Comparison of ENCODE assay signal across 25 cellular contexts in genomic region chr9:31013371-31013770, GRCh38.
DNase-seq lines count a peak whose midpoint lies in the region; FAIRE-seq and TF ChIP-seq lines count a peak whose summit lies in the region.
"Had no signal": no experiment of that assay in that cellular context is flagged by ENCODE, and none has a peak within 500 bp of the region (broad histone marks: within the 10 kb centered on the region; RNA-seq: fewer than 3 reads in every experiment).

No MANE protein-coding gene starts in this region.

- no peak for TF ChIP-seq CTCF in astrocyte of the cerebellum (IDR thresholded peaks at IDR 0.05; ENCODE audit: low read depth, low read length, missing control alignments)

- no peak overlapping the region for H3K4me3 ChIP-seq in astrocyte of the cerebellum (ENCODE audit: low read depth, low read length)
- H3K4me3 ChIP-seq: A549, BLaER1, GM12878 had no signal

- peak; percentile 31 for DNase-seq in NCI-H1105 treated with DMSO at 0.1 percent for 48 hours (lab: John Stamatoyannopoulos, UW)
- no peak for DNase-seq in NCI-H1105 (lab: John Stamatoyannopoulos, UW)
- DNase-seq in astrocyte of the cerebellum (ENCODE audit: low read depth), result peak; percentile 4
- peak; percentile 55 for DNase-seq in myocyte (ENCODE audit: low read depth)
- DNase-seq in HTR-8/SVneo (ENCODE audit: insufficient read length, low spot score), result no peak
- DNase-seq in AML-193 (lab: John Stamatoyannopoulos, UW), result no peak
- DNase-seq: BE2C; C1 segment of cervical spinal cord; CD4-positive, alpha-beta memory T cell; CD4-positive, CD25-positive, alpha-beta regulatory T cell; CD8-positive, alpha-beta memory T cell; COR-L47; DMS 273 treated with DMSO at 0.1 percent for 48 hours; DMS153; DMS53; DMS79; DND-41; EL; GDM1 had no signal

- in situ Hi-C loops in astrocyte of the cerebellum (cut with HindIII; ENCODE audit: low sequenced_read_pairs), result no loop called here

- no peak for FAIRE-seq in HTR-8/SVneo (lab: Jason Lieb, UNC)
- FAIRE-seq: A549, GM12878, GM12892, GM18507, GM19239 had no signal

Comparison
In these comparisons a context has a peak if more than half of its experiments do, and no peak if none do; other contexts are left out.
1. DNase-seq: peak in NCI-H1105 treated with DMSO at 0.1 percent for 48 hours (single experiment), astrocyte of the cerebellum (single experiment) and myocyte (single experiment); none in NCI-H1105 (single experiment), HTR-8/SVneo (single experiment) and AML-193 (0 of 2).